Comparison of ENCODE assay signal across 24 cellular contexts in genomic region chr14:83251402-83251801, GRCh38.
DNase-seq lines count a peak whose midpoint lies in the region; ATAC-seq, FAIRE-seq and TF ChIP-seq lines count a peak whose summit lies in the region.
"Had no signal": no experiment of that assay in that cellular context is flagged by ENCODE, and none has a peak within 500 bp of the region (broad histone marks: within the 10 kb centered on the region; RNA-seq: fewer than 3 reads in every experiment).

No MANE protein-coding gene starts in this region.

- no peak overlapping the region for H3K27ac ChIP-seq in mesendoderm (ENCODE audit: low read depth, low read length)
- H3K27ac ChIP-seq: GM23248 had no signal

- no peak for FAIRE-seq in HTR-8/SVneo (lab: Jason Lieb, UNC)
- FAIRE-seq in endometrium (lab: Jason Lieb, UNC), result peak; percentile 97
- FAIRE-seq: G401.6, GM12892, GM18507, H54, HepG2 had no signal

- no peak overlapping the region for H2BK5ac ChIP-seq in mesendoderm (ENCODE audit: low read length)

- TF ChIP-seq CTCF in mesothelial cell of epicardium (IDR thresholded peaks at IDR 0.05; ENCODE audit: unreplicated experiment), result no peak

- no peaks in the 10 kb centered on the region for H3K36me3 ChIP-seq in mesendoderm (ENCODE audit: control insufficient read depth, insufficient read depth, low read length)

- no peaks in the 10 kb centered on the region for H3K27me3 Mint-ChIP-seq in mesothelial cell of epicardium (ENCODE audit: low read depth)
- H3K27me3 Mint-ChIP-seq: B cell; CD4-positive, CD25-positive, alpha-beta regulatory T cell; CD8-positive, alpha-beta memory T cell; IgD-negative memory B cell had no signal

- no peak overlapping the region for H4K8ac ChIP-seq in mesendoderm (ENCODE audit: low read depth, low read length)

- H2BK120ac ChIP-seq in mesendoderm (ENCODE audit: low read depth, low read length), result no peak overlapping the region

- no peak overlapping the region for H4K5ac ChIP-seq in mesendoderm (ENCODE audit: low read length)

- no peaks in the 10 kb centered on the region for H3K79me1 ChIP-seq in mesendoderm (ENCODE audit: low read length)

- no peak overlapping the region for H3K56ac ChIP-seq in mesendoderm (ENCODE audit: low read length)

- H3K4me3 ChIP-seq in mesendoderm (ENCODE audit: low read length), result no peak overlapping the region
- H3K4me3 ChIP-seq: GM23248 had no signal

- H3K79me2 ChIP-seq in mesendoderm (ENCODE audit: control insufficient read depth, insufficient read depth, low read length), result no peaks in the 10 kb centered on the region

- no peak overlapping the region for H3K4me3 Mint-ChIP-seq in mesothelial cell of epicardium
- H3K4me3 Mint-ChIP-seq: B cell; CD4-positive, CD25-positive, alpha-beta regulatory T cell; CD8-positive, alpha-beta memory T cell; IgD-negative memory B cell had no signal

- no CpG with 5 or more reads among the region's 2 CpGs for WGBS in mesendoderm (ENCODE audit: extremely low coverage, insufficient coverage, low lambda C conversion rate)

- no peak overlapping the region for H2BK15ac ChIP-seq in mesendoderm (replicated peaks; ENCODE audit: low read depth)

- peak; percentile 23 for DNase-seq in Ammon's horn (ENCODE audit: low spot score)
- DNase-seq in HTR-8/SVneo (ENCODE audit: insufficient read length, low spot score), result peak; percentile 1
- DNase-seq in mesothelial cell of epicardium (ENCODE audit: low spot score in 2 of 2, unreplicated experiment in 2 of 2), result no peak
- no peak for DNase-seq in mesendoderm
- DNase-seq in DMS114 treated with DMSO at 0.1 percent for 48 hours (lab: John Stamatoyannopoulos, UW; ENCODE audit: unreplicated experiment), result no peak
- no peak for DNase-seq in NOMO-1 (lab: John Stamatoyannopoulos, UW; ENCODE audit: unreplicated experiment in 2 of 2)
- DNase-seq: 8988T; C1 segment of cervical spinal cord; CD4-positive, CD25-positive, alpha-beta regulatory T cell; CD8-positive, alpha-beta memory T cell; COR-L47; DMS 273 treated with DMSO at 0.1 percent for 48 hours; GM23248; HCEC 1CT; KBM-7 had no signal

- H3K9me3 Mint-ChIP-seq in mesothelial cell of epicardium, result no peaks in the 10 kb centered on the region

- H3K4me2 ChIP-seq in mesendoderm (ENCODE audit: low read length), result no peak overlapping the region

- no peak overlapping the region for H3K23ac ChIP-seq in mesendoderm (ENCODE audit: low read length)

- no peaks in the 10 kb centered on the region for H3K27me3 ChIP-seq in mesendoderm (ENCODE audit: insufficient read depth, low read length, poor library complexity)

- H3K27ac Mint-ChIP-seq in mesothelial cell of epicardium, result peak overlapping the region; percentile 47
- H3K27ac Mint-ChIP-seq: B cell; CD4-positive, CD25-positive, alpha-beta regulatory T cell; CD8-positive, alpha-beta memory T cell; IgD-negative memory B cell had no signal

- H3K4me1 ChIP-seq in mesendoderm (ENCODE audit: control insufficient read depth, low read depth, low read length), result no peaks in the 10 kb centered on the region

- H3K9ac ChIP-seq in mesendoderm (ENCODE audit: low read length), result no peak overlapping the region
- H3K9ac ChIP-seq: GM23248 had no signal

- ATAC-seq in GM19452 (IDR thresholded peaks at IDR 0.05; ENCODE audit: unreplicated experiment), result no peak
- ATAC-seq: HepG2 had no signal

- no peaks in the 10 kb centered on the region for H3K36me3 Mint-ChIP-seq in mesothelial cell of epicardium
- H3K36me3 Mint-ChIP-seq: CD4-positive, CD25-positive, alpha-beta regulatory T cell; CD8-positive, alpha-beta memory T cell had no signal

- H2AK5ac ChIP-seq in mesendoderm (ENCODE audit: low read length), result no peak overlapping the region

- H3K18ac ChIP-seq in mesendoderm (ENCODE audit: low read length), result no peak overlapping the region

- no peak overlapping the region for H3K4ac ChIP-seq in mesendoderm (ENCODE audit: low read depth, low read length)

- H3K4me1 Mint-ChIP-seq in mesothelial cell of epicardium, result peaks cover 18% of the 10 kb centered on the region
- H3K4me1 Mint-ChIP-seq: B cell; CD4-positive, CD25-positive, alpha-beta regulatory T cell; CD8-positive, alpha-beta memory T cell; IgD-negative memory B cell had no signal

Comparison
In these comparisons a context has a peak if more than half of its experiments do, and no peak if none do; other contexts are left out.
1. DNase-seq: peak in Ammon's horn (single experiment) and HTR-8/SVneo (single experiment); none in mesothelial cell of epicardium (0 of 2), mesendoderm (single experiment), DMS114 treated with DMSO at 0.1 percent for 48 hours (single experiment) and NOMO-1 (0 of 2).